Comparison of ENCODE assay signal across 1 cellular context in the genomic region with DNA sequence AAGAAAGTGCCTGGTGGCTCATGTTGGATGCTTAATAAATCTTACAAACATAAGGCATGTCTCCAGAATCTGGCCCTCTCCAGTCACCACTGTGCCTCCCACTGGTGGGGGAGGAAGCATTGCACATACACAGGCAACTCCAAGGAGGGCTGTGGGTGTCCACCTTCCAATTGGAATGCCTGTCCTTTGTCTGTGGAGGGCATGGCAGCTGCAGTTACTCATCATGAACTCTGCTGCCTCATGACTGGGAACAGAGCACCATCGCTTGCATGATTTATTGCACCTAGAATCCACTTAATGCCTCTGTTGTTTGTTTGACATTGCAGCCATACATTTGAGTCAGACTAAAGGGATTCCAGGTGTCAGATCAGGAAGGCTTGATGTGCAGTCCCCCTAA.
TF ChIP-seq lines count a peak whose summit lies in the region.

No MANE protein-coding gene starts in this region.

TF ChIP-seq in HEK293, 187 proteins besides CTCF, POLR2A, EP300 and RAD21 (continued from another document):
- TF ChIP-seq, protein P1, sequence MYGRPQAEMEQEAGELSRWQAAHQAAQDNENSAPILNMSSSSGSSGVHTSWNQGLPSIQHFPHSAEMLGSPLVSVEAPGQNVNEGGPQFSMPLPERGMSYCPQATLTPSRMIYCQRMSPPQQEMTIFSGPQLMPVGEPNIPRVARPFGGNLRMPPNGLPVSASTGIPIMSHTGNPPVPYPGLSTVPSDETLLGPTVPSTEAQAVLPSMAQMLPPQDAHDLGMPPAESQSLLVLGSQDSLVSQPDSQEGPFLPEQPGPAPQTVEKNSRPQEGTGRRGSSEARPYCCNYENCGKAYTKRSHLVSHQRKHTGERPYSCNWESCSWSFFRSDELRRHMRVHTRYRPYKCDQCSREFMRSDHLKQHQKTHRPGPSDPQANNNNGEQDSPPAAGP (tag by site-specific recombination; IDR thresholded peaks at IDR 0.05): no peak
- TF ChIP-seq, protein P2, sequence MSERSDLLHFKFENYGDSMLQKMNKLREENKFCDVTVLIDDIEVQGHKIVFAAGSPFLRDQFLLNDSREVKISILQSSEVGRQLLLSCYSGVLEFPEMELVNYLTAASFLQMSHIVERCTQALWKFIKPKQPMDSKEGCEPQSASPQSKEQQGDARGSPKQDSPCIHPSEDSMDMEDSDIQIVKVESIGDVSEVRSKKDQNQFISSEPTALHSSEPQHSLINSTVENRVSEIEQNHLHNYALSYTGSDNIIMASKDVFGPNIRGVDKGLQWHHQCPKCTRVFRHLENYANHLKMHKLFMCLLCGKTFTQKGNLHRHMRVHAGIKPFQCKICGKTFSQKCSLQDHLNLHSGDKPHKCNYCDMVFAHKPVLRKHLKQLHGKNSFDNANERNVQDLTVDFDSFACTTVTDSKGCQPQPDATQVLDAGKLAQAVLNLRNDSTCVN (tag by site-specific recombination; optimal IDR thresholded peaks at IDR 0.05): no peak
- TF ChIP-seq, protein P3, sequence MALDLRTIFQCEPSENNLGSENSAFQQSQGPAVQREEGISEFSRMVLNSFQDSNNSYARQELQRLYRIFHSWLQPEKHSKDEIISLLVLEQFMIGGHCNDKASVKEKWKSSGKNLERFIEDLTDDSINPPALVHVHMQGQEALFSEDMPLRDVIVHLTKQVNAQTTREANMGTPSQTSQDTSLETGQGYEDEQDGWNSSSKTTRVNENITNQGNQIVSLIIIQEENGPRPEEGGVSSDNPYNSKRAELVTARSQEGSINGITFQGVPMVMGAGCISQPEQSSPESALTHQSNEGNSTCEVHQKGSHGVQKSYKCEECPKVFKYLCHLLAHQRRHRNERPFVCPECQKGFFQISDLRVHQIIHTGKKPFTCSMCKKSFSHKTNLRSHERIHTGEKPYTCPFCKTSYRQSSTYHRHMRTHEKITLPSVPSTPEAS (tag by site-specific recombination; IDR thresholded peaks at IDR 0.05): no peak
- no peak for TF ChIP-seq HOXD13 (CRISPR knock-in tag; IDR thresholded peaks at IDR 0.05; ENCODE audit: borderline replicate concordance)
- no peak for TF ChIP-seq WT1 (tag by site-specific recombination; IDR thresholded peaks at IDR 0.05)
- no peak for TF ChIP-seq ZBTB21 (tag by site-specific recombination; IDR thresholded peaks at IDR 0.05)
- TF ChIP-seq ZNF366 (tag by site-specific recombination; conservative IDR thresholded peaks at IDR 0.05): no peak
- no peak for TF ChIP-seq ZNF600 (tag by site-specific recombination; IDR thresholded peaks at IDR 0.05)
- no peak for TF ChIP-seq ZNF629 (tag by site-specific recombination; IDR thresholded peaks at IDR 0.05)
- TF ChIP-seq EGR2 (tag by site-specific recombination; IDR thresholded peaks at IDR 0.05; ENCODE audit: low read depth): peak; percentile 58; the same call in 1 of the 2 replicates
- peak; percentile 20; the same call in 1 of the 2 replicates for TF ChIP-seq ZBTB17 (tag by site-specific recombination; IDR thresholded peaks at IDR 0.05)
- no peak for TF ChIP-seq ZNF248 (tag by site-specific recombination; IDR thresholded peaks at IDR 0.05)
- no peak for TF ChIP-seq ZNF623 (tag by site-specific recombination; IDR thresholded peaks at IDR 0.05)
